ENCODE assay signal across 1 cellular context in the genomic region with DNA sequence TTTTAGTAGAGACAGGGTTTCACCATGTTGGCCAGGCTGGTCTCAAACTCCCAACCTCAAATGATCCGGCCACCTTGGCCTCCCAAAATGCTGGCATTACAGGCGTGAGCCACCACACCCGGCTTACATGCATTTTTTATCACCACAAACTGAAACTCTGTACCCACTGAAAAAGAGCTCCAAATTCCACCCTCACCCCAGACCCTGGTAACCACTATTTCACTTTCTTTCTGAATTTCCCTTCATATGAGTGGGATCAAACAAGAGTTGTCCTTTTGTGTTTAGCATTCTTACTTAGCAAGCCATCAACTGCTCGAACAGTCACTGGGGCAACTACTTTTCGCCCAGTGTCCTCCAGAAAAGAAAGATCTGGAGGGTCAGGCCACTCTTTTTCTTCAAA.
TF ChIP-seq lines count a peak whose summit lies in the region.

No MANE protein-coding gene starts in this region.

TF ChIP-seq in HepG2, 621 proteins besides CTCF, POLR2A, EP300 and RAD21:
- TF ChIP-seq AKAP8 (CRISPR knock-in tag; IDR thresholded peaks at IDR 0.05), result 0 out of 2 replicates have a peak, but pooled peaks have one; percentile 16
- peak; percentile 43; the same call in 1 of the 2 replicates for TF ChIP-seq PAF1 (CRISPR knock-in tag; IDR thresholded peaks at IDR 0.05)
